Comparison of ENCODE assay signal across 23 cellular contexts in the genomic region with DNA sequence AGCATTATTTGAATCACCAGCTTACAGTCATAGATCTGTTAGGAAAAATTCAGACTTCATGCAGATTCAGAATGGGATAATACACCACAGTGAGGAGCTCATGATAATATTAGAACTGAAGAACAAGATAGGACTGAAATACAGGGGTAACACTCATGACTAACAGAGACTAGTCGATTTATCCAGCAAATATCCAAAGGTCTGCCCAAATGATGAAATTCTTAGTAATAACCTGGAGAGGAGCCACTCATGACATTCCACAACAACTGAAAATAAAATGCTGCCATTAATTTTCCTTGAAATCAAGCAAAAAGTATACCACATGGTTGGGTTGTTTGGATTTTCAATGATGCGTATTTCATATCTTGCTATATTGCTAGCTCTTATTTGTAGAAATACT.
A peak's percentile ranks its signal among the peaks of the same experiment; 100 is the strongest.
DNase-seq lines count a peak whose midpoint lies in the region; ATAC-seq, FAIRE-seq and TF ChIP-seq lines count a peak whose summit lies in the region.
"Had no signal": no experiment of that assay in that cellular context is flagged by ENCODE, and none has a peak within 500 bp of the region (broad histone marks: within the 10 kb centered on the region; RNA-seq: fewer than 3 reads in every experiment).

No MANE protein-coding gene starts in this region.

- no peaks in the 10 kb centered on the region for H3K27me3 Mint-ChIP-seq in astrocyte (ENCODE audit: low read depth, unreplicated experiment)
- H3K27me3 Mint-ChIP-seq: B cell; CD4-positive, CD25-positive, alpha-beta regulatory T cell had no signal

- H3K36me3 Mint-ChIP-seq in astrocyte (ENCODE audit: low read depth, unreplicated experiment) = no peaks in the 10 kb centered on the region
- H3K36me3 Mint-ChIP-seq: CD4-positive, CD25-positive, alpha-beta regulatory T cell; CD8-positive, alpha-beta T cell had no signal

- no peak for FAIRE-seq in astrocyte (lab: Jason Lieb, UNC)
- FAIRE-seq: GM12878, GM19239, H1 had no signal

- no peaks in the 10 kb centered on the region for H3K79me2 ChIP-seq in astrocyte (ENCODE audit: insufficient read depth, low read length)

- no peaks in the 10 kb centered on the region for H3K27me3 ChIP-seq in astrocyte (ENCODE audit: insufficient read depth, low read length)
- no peaks in the 10 kb centered on the region for H3K27me3 ChIP-seq in aorta (ENCODE audit: control insufficient read depth in 1 of 2, insufficient read depth in 2 of 2, low read length in 1 of 2)
- H3K27me3 ChIP-seq: BLaER1 had no signal

- H3K9me3 Mint-ChIP-seq in astrocyte (ENCODE audit: unreplicated experiment) = no peaks in the 10 kb centered on the region

- H3K4me1 ChIP-seq in astrocyte (ENCODE audit: insufficient read depth, low read length) (no peaks in the 10 kb centered on the region), aorta (ENCODE audit: control insufficient read depth in 1 of 2, insufficient read depth in 2 of 2, low read length in 2 of 2) (no peaks in the 10 kb centered on the region)
- H3K4me1 ChIP-seq: BLaER1, Caco-2 had no signal

- H3K9ac ChIP-seq in astrocyte (ENCODE audit: low read length) = no peak overlapping the region
- H3K9ac ChIP-seq: BLaER1, GM23248 had no signal

- intact Hi-C loops in aorta (cut with DNase I) = no loop called here

- H3K4me3 ChIP-seq in astrocyte (ENCODE audit: insufficient read depth, low read depth, low read length) = no peak overlapping the region
- no peak overlapping the region for H3K4me3 ChIP-seq in aorta (ENCODE audit: low read length in 2 of 2)
- H3K4me3 ChIP-seq: BLaER1, GM12878, GM23248 had no signal

- peak overlapping the region; percentile 36 for H3K27ac Mint-ChIP-seq in astrocyte (ENCODE audit: unreplicated experiment)
- H3K27ac Mint-ChIP-seq: B cell; CD4-positive, CD25-positive, alpha-beta regulatory T cell; CD8-positive, alpha-beta T cell had no signal

- 34 to 42% methylated on average over 2 of the region's 2 CpGs for WGBS in aorta, 2 donors

- H3K36me3 ChIP-seq in astrocyte (ENCODE audit: insufficient read depth, low read length) (no peaks in the 10 kb centered on the region), aorta (ENCODE audit: control insufficient read depth in 1 of 2, insufficient read depth in 2 of 2, low read length in 1 of 2) (no peaks in the 10 kb centered on the region)
- H3K36me3 ChIP-seq: BLaER1 had no signal

- H3K4me2 ChIP-seq in astrocyte (ENCODE audit: low read length) = no peak overlapping the region
- H3K4me2 ChIP-seq: BLaER1 had no signal

- no peak overlapping the region for H3K4me3 Mint-ChIP-seq in astrocyte (ENCODE audit: unreplicated experiment)
- H3K4me3 Mint-ChIP-seq: B cell; CD4-positive, CD25-positive, alpha-beta regulatory T cell; CD8-positive, alpha-beta T cell had no signal

- H2AFZ ChIP-seq in astrocyte (ENCODE audit: low read depth, low read length) = no peak overlapping the region
- H2AFZ ChIP-seq: GM23248 had no signal

- H3K9me3 ChIP-seq in astrocyte (ENCODE audit: insufficient read depth, low read depth, low read length) = no peaks in the 10 kb centered on the region
- H3K9me3 ChIP-seq in aorta (ENCODE audit: control insufficient read depth, low read length) = no peaks in the 10 kb centered on the region
- H3K9me3 ChIP-seq: BLaER1, Caco-2 had no signal

- H3K4me1 Mint-ChIP-seq in astrocyte (ENCODE audit: low read depth, unreplicated experiment) = no peaks in the 10 kb centered on the region
- H3K4me1 Mint-ChIP-seq: B cell; CD4-positive, CD25-positive, alpha-beta regulatory T cell had no signal

- H3K27ac ChIP-seq in astrocyte (ENCODE audit: low read depth, low read length) (no peak overlapping the region), aorta (ENCODE audit: low read depth in 1 of 2, low read length in 2 of 2) (no peak overlapping the region)
- H3K27ac ChIP-seq: BLaER1, C4-2B, GM23248 had no signal

- no peaks in the 10 kb centered on the region for H4K20me1 ChIP-seq in astrocyte (ENCODE audit: insufficient read depth, low read length)
- H4K20me1 ChIP-seq: BLaER1 had no signal

- ATAC-seq in HG03095 (IDR thresholded peaks at IDR 0.05; ENCODE audit: unreplicated experiment) (no peak), aorta (ENCODE audit: low FRiP score) (no peak)
- ATAC-seq: CD8-positive, alpha-beta T cell; GM12878 had no signal

- DNase-seq in HS-5 (ENCODE audit: low read depth) = peak; percentile 14
- DNase-seq in RKO (ENCODE audit: low spot score) = peak; percentile 5
- no peak for DNase-seq in astrocyte (ENCODE audit: low read depth)
- peak; percentile 12 for DNase-seq in fibroblast of the conjunctiva (ENCODE audit: low read depth)
- no peak for DNase-seq in ureter (ENCODE audit: low spot score)
- no peak for DNase-seq in occipital lobe (lab: John Stamatoyannopoulos, UW)
- DNase-seq in aorta = no peak
- DNase-seq: Caco-2; CD4-positive, CD25-positive, alpha-beta regulatory T cell; CD8-positive, alpha-beta T cell; DMS153; DND-41; GDM1; GM23248; H7; HCEC 1CT had no signal

- TF ChIP-seq CTCF in astrocyte (IDR thresholded peaks at IDR 0.05; ENCODE audit: insufficient read depth, low read depth, low read length) = no peak

Comparison
In these comparisons a context has a peak if more than half of its experiments do, and no peak if none do; other contexts are left out.
1. DNase-seq: peak in HS-5 (single experiment), RKO (single experiment) and fibroblast of the conjunctiva (single experiment); none in astrocyte (single experiment), ureter (single experiment), occipital lobe (single experiment) and aorta (0 of 2).